Comparison of ENCODE assay signal across 22 cellular contexts in the genomic region with DNA sequence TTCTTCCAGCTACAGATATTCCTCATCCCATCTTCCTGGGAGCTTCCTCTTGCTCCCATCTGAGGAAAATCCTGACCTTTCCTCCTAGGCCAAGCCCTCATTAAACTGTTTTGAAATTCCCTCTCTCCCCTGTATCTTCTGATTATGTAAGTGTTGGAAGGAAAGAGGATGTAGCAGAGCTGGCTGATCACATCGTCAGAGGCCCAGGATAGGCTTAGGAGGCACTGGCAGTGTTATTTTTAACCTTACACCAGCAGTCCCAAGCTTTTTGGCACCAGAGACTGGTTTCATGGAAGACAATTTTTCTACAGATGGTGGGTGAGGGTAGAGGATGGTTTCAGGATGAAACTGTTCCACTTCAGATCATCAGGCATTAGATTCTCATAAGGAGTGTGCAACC.
A peak's percentile ranks its signal among the peaks of the same experiment; 100 is the strongest.
DNase-seq lines count a peak whose midpoint lies in the region; ATAC-seq, FAIRE-seq and TF ChIP-seq lines count a peak whose summit lies in the region.
"Had no signal": no experiment of that assay in that cellular context is flagged by ENCODE, and none has a peak within 500 bp of the region (broad histone marks: within the 10 kb centered on the region; RNA-seq: fewer than 3 reads in every experiment).

No MANE protein-coding gene starts in this region.

- H3K4me1 ChIP-seq in esophagus muscularis mucosa, result peaks cover 0 to 10% (median 6%) of the 10 kb centered on the region in 4 donors
- peaks cover 3% of the 10 kb centered on the region for H3K4me1 ChIP-seq in right cardiac atrium (ENCODE audit: control insufficient read depth, insufficient read depth, low read length)
- H3K4me1 ChIP-seq: BLaER1 treated with 17β-estradiol and CSF1 and Interleukin-3, amounts not matched to agents 10 nM and 100 nM; HAP-1 had no signal

- no peak for TF ChIP-seq POLR2A in esophagus muscularis mucosa (IDR thresholded peaks at IDR 0.05; ENCODE audit: low read depth)

- DNase-seq in activated CD4-positive, alpha-beta T cell treated with anti-CD3 and anti-CD28 coated beads, Interleukin-2, amount 10 ng/mL, durations not matched to agents 24 days and 14 days, result peak; percentile 27
- DNase-seq in activated CD4-positive, alpha-beta T cell treated with anti-CD3 and anti-CD28 coated beads, Interleukin-2, amount 10 ng/mL, durations not matched to agents 7 days and 5 days, result no peak
- DNase-seq in esophagus muscularis mucosa (ENCODE audit: extremely low spot score), result peak; percentile 66
- no peak for DNase-seq in left cardiac atrium
- no peak for DNase-seq in right cardiac atrium
- no peak for DNase-seq in activated gamma-delta T cell treated with Interleukin-2 at 50 U/mL for 16 hours
- DNase-seq in RCC 7860 (ENCODE audit: low spot score), result no peak
- DNase-seq: CD4-positive, alpha-beta T cell; CD8-positive, alpha-beta memory T cell; DMS53; DND-41; GOT3; HFFc6 had no signal

- FAIRE-seq in RCC 7860 (lab: Jason Lieb, UNC), result no peak
- FAIRE-seq: A204.1, G401.6, GM12892, H54 had no signal

- H3K9me3 Mint-ChIP-seq in activated CD4-positive, alpha-beta T cell treated with anti-CD3 and anti-CD28 coated beads, Interleukin-2, amount 10 ng/mL, durations not matched to agents 24 days and 14 days, result no peaks in the 10 kb centered on the region
- no peaks in the 10 kb centered on the region for H3K9me3 Mint-ChIP-seq in activated CD4-positive, alpha-beta T cell treated with anti-CD3 and anti-CD28 coated beads, Interleukin-2, amount 10 ng/mL, durations not matched to agents 7 days and 5 days
- H3K9me3 Mint-ChIP-seq: CD4-positive, alpha-beta T cell had no signal

- TF ChIP-seq EP300 in esophagus muscularis mucosa (IDR thresholded peaks at IDR 0.05), result no peak

- CTCF ChIA-PET in activated CD4-positive, alpha-beta T cell treated with anti-CD3 and anti-CD28 coated beads, Interleukin-2, amount 10 ng/mL, durations not matched to agents 7 days and 5 days (lab: Charles Lee), result interaction anchor here (0.9 kb wide), 1 partner anchor 15 kb away, joined by 3 read pairs; no protein-coding TSS in a partner anchor

- no peak overlapping the region for H3K27ac Mint-ChIP-seq in activated CD4-positive, alpha-beta T cell treated with anti-CD3 and anti-CD28 coated beads, Interleukin-2, amount 10 ng/mL, durations not matched to agents 24 days and 14 days
- no peak overlapping the region for H3K27ac Mint-ChIP-seq in activated CD4-positive, alpha-beta T cell treated with anti-CD3 and anti-CD28 coated beads, Interleukin-2, amount 10 ng/mL, durations not matched to agents 7 days and 5 days
- H3K27ac Mint-ChIP-seq: B cell; CD14-positive monocyte; CD4-positive, alpha-beta T cell; CD8-positive, alpha-beta memory T cell; HFFc6 had no signal

- H3K9me3 ChIP-seq in esophagus muscularis mucosa (no peaks in the 10 kb centered on the region), right cardiac atrium (ENCODE audit: control insufficient read depth, low read length) (no peaks in the 10 kb centered on the region)
- H3K9me3 ChIP-seq: BLaER1 treated with 17β-estradiol and CSF1 and Interleukin-3, amounts not matched to agents 10 nM and 100 nM; HAP-1 had no signal

- H3K4me3 ChIP-seq in esophagus muscularis mucosa (no peak overlapping the region), right cardiac atrium (ENCODE audit: low read length) (no peak overlapping the region)
- H3K4me3 ChIP-seq: BLaER1 treated with 17β-estradiol and CSF1 and Interleukin-3, amounts not matched to agents 10 nM and 100 nM; HAP-1 had no signal

- H3K27ac ChIP-seq in esophagus muscularis mucosa (replicated peaks in 1 of 4) (no peak overlapping the region), right cardiac atrium (ENCODE audit: low read length) (no peak overlapping the region)
- H3K27ac ChIP-seq: 22Rv1; BLaER1 treated with 17β-estradiol and CSF1 and Interleukin-3, amounts not matched to agents 10 nM and 100 nM had no signal

- H3K36me3 ChIP-seq in esophagus muscularis mucosa, result no peaks in the 10 kb centered on the region
- H3K36me3 ChIP-seq: BLaER1 treated with 17β-estradiol and CSF1 and Interleukin-3, amounts not matched to agents 10 nM and 100 nM; HAP-1 had no signal

- ATAC-seq in left cardiac atrium (peak; percentile 80 to 85), right cardiac atrium (peak; percentile 60 to 67)

- intact Hi-C loops in activated CD4-positive, alpha-beta T cell treated with anti-CD3 and anti-CD28 coated beads, Interleukin-2, amount 10 ng/mL, durations not matched to agents 24 days and 14 days (cut with micrococcal nuclease), result no loop called here
- intact Hi-C loops in esophagus muscularis mucosa (cut with DNase I) (no loop called here), left cardiac atrium (cut with DNase I) (no loop called here), right cardiac atrium (cut with DNase I) (no loop called here)

- H3K4me1 Mint-ChIP-seq in activated CD4-positive, alpha-beta T cell treated with anti-CD3 and anti-CD28 coated beads, Interleukin-2, amount 10 ng/mL, durations not matched to agents 24 days and 14 days, result no peaks in the 10 kb centered on the region
- H3K4me1 Mint-ChIP-seq in activated CD4-positive, alpha-beta T cell treated with anti-CD3 and anti-CD28 coated beads, Interleukin-2, amount 10 ng/mL, durations not matched to agents 7 days and 5 days, result no peaks in the 10 kb centered on the region
- H3K4me1 Mint-ChIP-seq: B cell; CD14-positive monocyte; CD8-positive, alpha-beta memory T cell had no signal

- H3K27me3 ChIP-seq in esophagus muscularis mucosa (no peaks in the 10 kb centered on the region), right cardiac atrium (ENCODE audit: control insufficient read depth, insufficient read depth) (no peaks in the 10 kb centered on the region)
- H3K27me3 ChIP-seq: BLaER1 treated with 17β-estradiol and CSF1 and Interleukin-3, amounts not matched to agents 10 nM and 100 nM had no signal

- TF ChIP-seq CTCF in esophagus muscularis mucosa (IDR thresholded peaks at IDR 0.05), result no peak

- H3K27me3 Mint-ChIP-seq in activated CD4-positive, alpha-beta T cell treated with anti-CD3 and anti-CD28 coated beads, Interleukin-2, amount 10 ng/mL, durations not matched to agents 24 days and 14 days, result no peaks in the 10 kb centered on the region
- H3K27me3 Mint-ChIP-seq in activated CD4-positive, alpha-beta T cell treated with anti-CD3 and anti-CD28 coated beads, Interleukin-2, amount 10 ng/mL, durations not matched to agents 7 days and 5 days, result no peaks in the 10 kb centered on the region
- H3K27me3 Mint-ChIP-seq: CD8-positive, alpha-beta memory T cell had no signal

- H3K4me3 Mint-ChIP-seq in activated CD4-positive, alpha-beta T cell treated with anti-CD3 and anti-CD28 coated beads, Interleukin-2, amount 10 ng/mL, durations not matched to agents 24 days and 14 days, result no peak overlapping the region
- no peak overlapping the region for H3K4me3 Mint-ChIP-seq in activated CD4-positive, alpha-beta T cell treated with anti-CD3 and anti-CD28 coated beads, Interleukin-2, amount 10 ng/mL, durations not matched to agents 7 days and 5 days
- H3K4me3 Mint-ChIP-seq: B cell; CD14-positive monocyte; CD4-positive, alpha-beta T cell; CD8-positive, alpha-beta memory T cell; HFFc6 had no signal

- 45% methylated on average over 1 of the region's 1 CpG for WGBS in esophagus muscularis mucosa
- WGBS in right cardiac atrium, result 38% methylated on average over 1 of the region's 1 CpG

- no peaks in the 10 kb centered on the region for H3K36me3 Mint-ChIP-seq in activated CD4-positive, alpha-beta T cell treated with anti-CD3 and anti-CD28 coated beads, Interleukin-2, amount 10 ng/mL, durations not matched to agents 24 days and 14 days (ENCODE audit: low read depth)
- no peaks in the 10 kb centered on the region for H3K36me3 Mint-ChIP-seq in activated CD4-positive, alpha-beta T cell treated with anti-CD3 and anti-CD28 coated beads, Interleukin-2, amount 10 ng/mL, durations not matched to agents 7 days and 5 days (ENCODE audit: low read depth)
- H3K36me3 Mint-ChIP-seq: CD14-positive monocyte; CD8-positive, alpha-beta memory T cell had no signal

- POLR2A ChIA-PET in activated CD4-positive, alpha-beta T cell treated with anti-CD3 and anti-CD28 coated beads, Interleukin-2, amount 10 ng/mL, durations not matched to agents 7 days and 5 days (lab: Charles Lee), result no interaction called here

Comparison
In these comparisons a context has a peak if more than half of its experiments do, and no peak if none do; other contexts are left out.
1. DNase-seq: peak in activated CD4-positive, alpha-beta T cell treated with anti-CD3 and anti-CD28 coated beads, Interleukin-2, amount 10 ng/mL, durations not matched to agents 24 days and 14 days (single experiment) and esophagus muscularis mucosa (single experiment); none in activated CD4-positive, alpha-beta T cell treated with anti-CD3 and anti-CD28 coated beads, Interleukin-2, amount 10 ng/mL, durations not matched to agents 7 days and 5 days (single experiment), left cardiac atrium (single experiment), right cardiac atrium (0 of 3), activated gamma-delta T cell treated with Interleukin-2 at 50 U/mL for 16 hours (single experiment) and RCC 7860 (single experiment).